Comparison of ENCODE assay signal across 8 cellular contexts in genomic region chr14:31950760-31951637, GRCh38.
DNase-seq lines count a peak whose midpoint lies in the region; ATAC-seq lines count a peak whose summit lies in the region.

No MANE protein-coding gene starts in this region.

- H3K9ac ChIP-seq in HUES64 (ENCODE audit: low read depth, low read length), result no peak overlapping the region
- H3K9ac ChIP-seq in skeletal muscle satellite cell (ENCODE audit: low read depth, low read length), result no peak overlapping the region

- DNase-seq in SHP77 (lab: John Stamatoyannopoulos, UW) (peak; percentile 79 to 83), left cardiac atrium (peak; percentile 74), DMS53 treated with DMSO at 0.1 percent for 48 hours (lab: John Stamatoyannopoulos, UW; ENCODE audit: unreplicated experiment) (no peak)
- DNase-seq in effector memory CD4-positive, alpha-beta T cell, result no peak

- H3K4me1 ChIP-seq in HUES64 (ENCODE audit: insufficient read depth, low read length) (peaks cover 20% of the 10 kb centered on the region), skeletal muscle satellite cell (ENCODE audit: control insufficient read depth, insufficient read depth, low read length) (peaks cover 12% of the 10 kb centered on the region)
- no peaks in the 10 kb centered on the region for H3K4me1 ChIP-seq in effector memory CD4-positive, alpha-beta T cell (ENCODE audit: control insufficient read depth, insufficient read depth, low read length, poor library complexity, severe bottlenecking)

- ATAC-seq in left cardiac atrium, result peak; percentile 87 to 94
- ATAC-seq in GM19455 (IDR thresholded peaks at IDR 0.05; ENCODE audit: unreplicated experiment), result no peak
- no peak for ATAC-seq in HG02610 (IDR thresholded peaks at IDR 0.05; ENCODE audit: unreplicated experiment)

- H3K27ac ChIP-seq in HUES64 (ENCODE audit: low read depth, low read length), result no peak overlapping the region
- H3K27ac ChIP-seq in effector memory CD4-positive, alpha-beta T cell (ENCODE audit: insufficient read depth, low read length, poor library complexity, severe bottlenecking), result no peak overlapping the region

- H3K4me3 ChIP-seq in HUES64 (ENCODE audit: low read length) (0 out of 2 replicates have a peak overlapping the region, but pooled peaks have one; percentile 21), skeletal muscle satellite cell (ENCODE audit: low read length) (no peak overlapping the region)
- H3K4me3 ChIP-seq in effector memory CD4-positive, alpha-beta T cell (ENCODE audit: insufficient read depth, low read depth, low read length, poor library complexity, severe bottlenecking), result no peak overlapping the region

- intact Hi-C loops in left cardiac atrium (cut with DNase I), result no loop called here

- peak overlapping the region; percentile 15 for H3K4me2 ChIP-seq in skeletal muscle satellite cell (ENCODE audit: low read length)

- H3K27me3 ChIP-seq in HUES64 (ENCODE audit: insufficient read depth, low read length) (no peaks in the 10 kb centered on the region), skeletal muscle satellite cell (ENCODE audit: control insufficient read depth, insufficient read depth, low read length) (no peaks in the 10 kb centered on the region)
- no peaks in the 10 kb centered on the region for H3K27me3 ChIP-seq in effector memory CD4-positive, alpha-beta T cell (replicated peaks; ENCODE audit: control insufficient read depth, insufficient read depth, low read length, poor library complexity, severe bottlenecking)

- H3K9me3 ChIP-seq in HUES64 (ENCODE audit: insufficient read depth, low read depth, low read length), result no peaks in the 10 kb centered on the region
- H3K9me3 ChIP-seq in skeletal muscle satellite cell (replicated peaks; ENCODE audit: low read length), result no peaks in the 10 kb centered on the region
- H3K9me3 ChIP-seq in effector memory CD4-positive, alpha-beta T cell (ENCODE audit: control insufficient read depth, low read length), result no peaks in the 10 kb centered on the region

- no peaks in the 10 kb centered on the region for H3K36me3 ChIP-seq in HUES64 (ENCODE audit: insufficient read depth, low read length)
- no peaks in the 10 kb centered on the region for H3K36me3 ChIP-seq in skeletal muscle satellite cell (ENCODE audit: insufficient read depth, low read length)
- H3K36me3 ChIP-seq in effector memory CD4-positive, alpha-beta T cell (ENCODE audit: control insufficient read depth, insufficient read depth, low read length), result no peaks in the 10 kb centered on the region

- 55% methylated on average over 19 of the region's 19 CpGs for WGBS in HUES64

Comparison
In these comparisons a context has a peak if more than half of its experiments do, and no peak if none do; other contexts are left out.
1. DNase-seq: peak in SHP77 (2 of 2) and left cardiac atrium (single experiment); none in effector memory CD4-positive, alpha-beta T cell (0 of 3) and DMS53 treated with DMSO at 0.1 percent for 48 hours (single experiment).
2. ATAC-seq: peak in left cardiac atrium (2 of 2); none in GM19455 (single experiment) and HG02610 (single experiment).